ENCODE assay signal across 9 cellular contexts in the genomic region with DNA sequence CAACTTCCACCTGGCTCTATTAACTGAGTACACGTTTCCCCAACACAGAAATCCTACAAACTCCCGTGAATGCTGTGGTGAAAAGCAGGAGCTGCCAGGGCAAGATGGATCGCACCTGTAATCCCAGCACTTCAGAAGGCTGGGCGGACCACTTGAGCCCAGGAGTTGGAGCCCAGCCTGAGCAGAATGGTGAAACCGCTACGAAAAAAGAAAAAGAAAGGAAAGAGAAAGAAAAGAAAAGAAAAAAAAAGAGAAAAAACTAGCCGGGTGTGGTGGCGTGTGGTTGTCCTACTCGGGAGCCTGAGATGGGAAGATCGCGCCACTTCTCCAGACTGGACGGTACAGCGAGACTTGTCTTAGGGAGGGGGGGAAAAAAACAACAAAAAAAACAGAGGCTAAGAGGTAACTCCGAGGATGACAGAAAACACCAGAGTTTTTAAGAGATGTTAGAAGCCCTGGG. TPM values are rescaled to one million over a fixed set of nuclear protein-coding genes. Genes with fewer than 3 reads are reported as not detected.
A peak's percentile ranks its signal among the peaks of the same experiment; 100 is the strongest.
DNase-seq lines count a peak whose midpoint lies in the region; ATAC-seq, FAIRE-seq and TF ChIP-seq lines count a peak whose summit lies in the region.
"Not testable (repeated sequence)": the region's sequence is repeated elsewhere in the genome, so short reads cannot be mapped to it uniquely, and the experiment has no call there.
"Had no signal": no experiment of that assay in that cellular context is flagged by ENCODE, and none has a peak within 500 bp of the region (broad histone marks: within the 10 kb centered on the region; RNA-seq: fewer than 3 reads in every experiment).

No MANE protein-coding gene starts in this region.

- H3F3A ChIP-seq in PC-9 (ENCODE audit: insufficient read depth, low read depth), result not testable (repeated sequence)

- TF ChIP-seq POLR2A in HepG2 (IDR thresholded peaks at IDR 0.05; ENCODE audit: insufficient read depth in 1 of 2, low read depth in 2 of 2, low read length in 2 of 2); prostate gland (IDR thresholded peaks at IDR 0.05): not testable (repeated sequence)

- TF ChIP-seq RAD21 in HepG2 (CRISPR knock-in tag; IDR thresholded peaks at IDR 0.05), result not testable (repeated sequence)

- H3K9me2 ChIP-seq in PC-9 (ENCODE audit: insufficient read depth), result not testable (repeated sequence)

- peaks cover 23% of the 10 kb centered on the region for H3K4me1 Mint-ChIP-seq in activated naive CD4-positive, alpha-beta T cell treated with anti-CD3 and anti-CD28 coated beads, Interleukin-2, amount 10 ng/mL, durations not matched to agents 7 days and 5 days
- not testable (repeated sequence) for H3K4me1 Mint-ChIP-seq in endothelial cell (ENCODE audit: unreplicated experiment)

- not testable (repeated sequence) for H3K4me1 ChIP-seq in PC-9 (replicated peaks; ENCODE audit: insufficient read depth); HepG2 (ENCODE audit: insufficient read depth, low read length); prostate gland (replicated peaks)

- H3K4me3 ChIP-seq in GM08714 (ENCODE audit: low read length) (peak overlapping the region; percentile 42; the same call in 1 of the 2 replicates), PC-9 (peak overlapping the region; percentile 53; the same call in 1 of the 2 replicates), HepG2 (replicated peaks in 1 of 3; ENCODE audit: insufficient read depth in 1 of 3, low read depth in 2 of 3, low read length in 3 of 3) (peak overlapping the region; percentile 37 to 54 (median 52); a peak in 4 of 6 replicates), prostate gland (peak overlapping the region in 1 of 2 donors; percentile 25)

- 9% methylated on average over 12 of the region's 14 CpGs for WGBS in HepG2 (ENCODE audit: low lambda C conversion rate)
- WGBS in prostate gland, result 0% methylated on average over 5 of the region's 14 CpGs

- H3K4me2 ChIP-seq in PC-9 (peak overlapping the region; percentile 70), HepG2 (ENCODE audit: low read depth, low read length) (peak overlapping the region; percentile 62)

- not testable (repeated sequence) for BruUV-seq in PC-9 (replicated peaks; lab: Mats Ljungman, UMichigan); HepG2 (replicated peaks; lab: Mats Ljungman, UMichigan)

- not testable (repeated sequence) for H2AFZ ChIP-seq in PC-9; HepG2 (ENCODE audit: low read length)

- intact Hi-C loops in PC-9 (cut with micrococcal nuclease; ENCODE audit: unreplicated experiment); HepG2 (cut with micrococcal nuclease; ENCODE audit: unreplicated experiment); prostate gland (cut with DNase I): not testable (repeated sequence)

- H3K27me3 Mint-ChIP-seq in activated naive CD4-positive, alpha-beta T cell treated with anti-CD3 and anti-CD28 coated beads, Interleukin-2, amount 10 ng/mL, durations not matched to agents 7 days and 5 days; endothelial cell (ENCODE audit: unreplicated experiment): not testable (repeated sequence)

- not testable (repeated sequence) for TF ChIP-seq EP300 in HepG2 (IDR thresholded peaks at IDR 0.05; ENCODE audit: low read depth in 2 of 2, low read length in 2 of 2); HepG2 (CRISPR knock-in tag; IDR thresholded peaks at IDR 0.05; ENCODE audit: borderline replicate concordance)

- in situ Hi-C loops in HepG2 (cut with HindIII; ENCODE audit: extremely low pct_ligation_motif_present, low pct_unique_long_range_greater_than_20kb), result not testable (repeated sequence)

- H3K36me3 ChIP-seq in PC-9 (ENCODE audit: low read depth); HepG2 (replicated peaks in 1 of 2; ENCODE audit: control insufficient read depth in 1 of 2, insufficient read depth in 2 of 2, low read length in 2 of 2); prostate gland: not testable (repeated sequence)

- not testable (repeated sequence) for FAIRE-seq in HepG2 (lab: Jason Lieb, UNC)

- not testable (repeated sequence) for H3K36me3 Mint-ChIP-seq in activated naive CD4-positive, alpha-beta T cell treated with anti-CD3 and anti-CD28 coated beads, Interleukin-2, amount 10 ng/mL, durations not matched to agents 7 days and 5 days; endothelial cell (ENCODE audit: low read depth, unreplicated experiment)

- H3K79me2 ChIP-seq in PC-9 (ENCODE audit: low read depth); HepG2 (ENCODE audit: insufficient read depth, low read length): not testable (repeated sequence)

- POLR2A ChIA-PET in PC-9 (lab: Charles Lee; ENCODE audit: unreplicated experiment), result interaction anchor here (0.6 kb wide), 2 partner anchors 92 to 737 kb away, joined by 3 to 5 read pairs; no protein-coding TSS in a partner anchor
- POLR2A ChIA-PET in HepG2 (lab: Yijun Ruan, JAX), result not testable (repeated sequence)

- H3K4me3 Mint-ChIP-seq in activated naive CD4-positive, alpha-beta T cell treated with anti-CD3 and anti-CD28 coated beads, Interleukin-2, amount 10 ng/mL, durations not matched to agents 7 days and 5 days, result peak overlapping the region; percentile 78
- not testable (repeated sequence) for H3K4me3 Mint-ChIP-seq in endothelial cell (ENCODE audit: unreplicated experiment)

- CTCF ChIA-PET in PC-9 (lab: Charles Lee); activated naive CD4-positive, alpha-beta T cell treated with anti-CD3 and anti-CD28 coated beads, Interleukin-2, amount 10 ng/mL, durations not matched to agents 7 days and 5 days (lab: Charles Lee); HepG2 (lab: Yijun Ruan, JAX; ENCODE audit: low intra/inter-chr PET ratio, low total read pairs): not testable (repeated sequence)

- H3K27ac ChIP-seq in PC-9, result peak overlapping the region; percentile 72
- H3K27ac ChIP-seq in HepG2 (ENCODE audit: extremely low read length, insufficient read depth, low read length), result peak overlapping the region; percentile 48
- H3K27ac ChIP-seq in prostate gland, result peak overlapping the region in 1 of 2 donors; percentile 82

- not testable (repeated sequence) for H3K9me3 Mint-ChIP-seq in activated naive CD4-positive, alpha-beta T cell treated with anti-CD3 and anti-CD28 coated beads, Interleukin-2, amount 10 ng/mL, durations not matched to agents 7 days and 5 days; endothelial cell (ENCODE audit: unreplicated experiment)

- H3K27ac Mint-ChIP-seq in activated naive CD4-positive, alpha-beta T cell treated with anti-CD3 and anti-CD28 coated beads, Interleukin-2, amount 10 ng/mL, durations not matched to agents 7 days and 5 days, result peak overlapping the region; percentile 95
- H3K27ac Mint-ChIP-seq in endothelial cell (ENCODE audit: unreplicated experiment), result peak overlapping the region; percentile 57

- peak; percentile 11 for ATAC-seq in HG03457 (IDR thresholded peaks at IDR 0.05; ENCODE audit: unreplicated experiment)
- ATAC-seq in HepG2, result peak; percentile 18

- not testable (repeated sequence) for H3K27me3 ChIP-seq in PC-9 (ENCODE audit: insufficient read depth, low read depth); HepG2 (ENCODE audit: control insufficient read depth in 1 of 2, insufficient read depth in 2 of 2, low read length in 2 of 2); prostate gland (replicated peaks; ENCODE audit: insufficient read depth)

- H4K20me1 ChIP-seq in PC-9 (ENCODE audit: insufficient read depth); HepG2 (ENCODE audit: insufficient read depth, low read length): not testable (repeated sequence)

- DNase-seq in PC-9, result peak in 1 of 2 experiments; percentile 86
- DNase-seq in activated naive CD4-positive, alpha-beta T cell treated with anti-CD3 and anti-CD28 coated beads, Interleukin-2, amount 10 ng/mL, durations not matched to agents 7 days and 5 days; endothelial cell (ENCODE audit: low spot score): not testable (repeated sequence)
- peak; percentile 28 for DNase-seq in HepG2 (ENCODE audit: low spot score)
- DNase-seq in prostate gland (ENCODE audit: low spot score), result peak; percentile 4

- H3K9me3 ChIP-seq in PC-9 (ENCODE audit: insufficient read depth, low read depth); HepG2 (ENCODE audit: low read length); prostate gland: not testable (repeated sequence)

- not testable (repeated sequence) for TF ChIP-seq CTCF in PC-9 (conservative IDR thresholded peaks at IDR 0.05); endothelial cell (IDR thresholded peaks at IDR 0.05; ENCODE audit: unreplicated experiment); HepG2 (CRISPR knock-in tag; IDR thresholded peaks at IDR 0.05); prostate gland (IDR thresholded peaks at IDR 0.05)

- 0 out of 2 replicates have a peak overlapping the region, but pooled peaks have one; percentile 29 for H3K9ac ChIP-seq in HepG2 (ENCODE audit: insufficient read depth, low read depth, low read length)

RNA-seq across cellular contexts. Expression of gene PPIAL4A, which starts 39.5 kb away (rescaled TPM):
- total RNA-seq in PC-9 (2021), result not detected in 2 replicates
- not detected for total RNA-seq in endothelial cell (ENCODE audit: unreplicated experiment)
- total RNA-seq in HepG2 (2016; rRNA removed; fragmentation: Illumina TruSeq; extraction: Trizol), result not detected in 2 replicates
- total RNA-seq in HepG2 (2016; cell fraction: cytosol; rRNA removed; fragmentation: Illumina TruSeq; extraction: Trizol; ENCODE audit: low read depth), result not detected in 2 replicates
- not detected in 2 replicates for total RNA-seq in HepG2 (2016; cell fraction: insoluble cytoplasmic fraction; rRNA removed; fragmentation: Illumina TruSeq; extraction: Trizol)
- total RNA-seq in HepG2 (2016; cell fraction: membrane; rRNA removed; fragmentation: Illumina TruSeq; extraction: Trizol), result not detected in 2 replicates
- total RNA-seq in HepG2 (2016; cell fraction: nucleus; rRNA removed; fragmentation: Illumina TruSeq; extraction: Trizol), result not detected in 2 replicates
- polyA plus RNA-seq in HepG2 (2011; rRNA removed), result not detected in 2 replicates
- polyA plus RNA-seq in HepG2 (2011; cell fraction: cytosol; rRNA removed), result not detected in 2 replicates
- not detected in 2 replicates for polyA plus RNA-seq in HepG2 (2011; cell fraction: nucleus; rRNA removed)
- not detected in 2 replicates for polyA plus RNA-seq in HepG2 (2012)
- not detected in 2 replicates for polyA plus RNA-seq in HepG2 (2016; cell fraction: cytosol; fragmentation: Illumina TruSeq; extraction: Trizol; ENCODE audit: low read depth)
- not detected in 2 replicates for polyA plus RNA-seq in HepG2 (2016; cell fraction: insoluble cytoplasmic fraction; fragmentation: Illumina TruSeq; extraction: Trizol; ENCODE audit: low read depth)
- polyA plus RNA-seq in HepG2 (2016; cell fraction: membrane; fragmentation: Illumina TruSeq; extraction: Trizol; ENCODE audit: low read depth), result not detected in 2 replicates
- polyA plus RNA-seq in HepG2 (2016; cell fraction: nucleus; fragmentation: Illumina TruSeq; extraction: Trizol; ENCODE audit: insufficient read depth, low read depth), result not detected in 2 replicates
- not detected in 2 replicates for polyA minus RNA-seq in HepG2 (2011; rRNA and poly(A)+ RNA removed; ENCODE audit: low replicate concordance)
- polyA minus RNA-seq in HepG2 (2011; cell fraction: cytosol; rRNA and poly(A)+ RNA removed), result not detected in 2 replicates
- not detected in 2 replicates for polyA minus RNA-seq in HepG2 (2011; cell fraction: nucleus; rRNA and poly(A)+ RNA removed)
- total RNA-seq in prostate gland, result not detected
- total RNA-seq: gastroesophageal sphincter, Right ventricle myocardium superior had no signal
